Comparison of ENCODE assay signal across 8 cellular contexts in the genomic region with DNA sequence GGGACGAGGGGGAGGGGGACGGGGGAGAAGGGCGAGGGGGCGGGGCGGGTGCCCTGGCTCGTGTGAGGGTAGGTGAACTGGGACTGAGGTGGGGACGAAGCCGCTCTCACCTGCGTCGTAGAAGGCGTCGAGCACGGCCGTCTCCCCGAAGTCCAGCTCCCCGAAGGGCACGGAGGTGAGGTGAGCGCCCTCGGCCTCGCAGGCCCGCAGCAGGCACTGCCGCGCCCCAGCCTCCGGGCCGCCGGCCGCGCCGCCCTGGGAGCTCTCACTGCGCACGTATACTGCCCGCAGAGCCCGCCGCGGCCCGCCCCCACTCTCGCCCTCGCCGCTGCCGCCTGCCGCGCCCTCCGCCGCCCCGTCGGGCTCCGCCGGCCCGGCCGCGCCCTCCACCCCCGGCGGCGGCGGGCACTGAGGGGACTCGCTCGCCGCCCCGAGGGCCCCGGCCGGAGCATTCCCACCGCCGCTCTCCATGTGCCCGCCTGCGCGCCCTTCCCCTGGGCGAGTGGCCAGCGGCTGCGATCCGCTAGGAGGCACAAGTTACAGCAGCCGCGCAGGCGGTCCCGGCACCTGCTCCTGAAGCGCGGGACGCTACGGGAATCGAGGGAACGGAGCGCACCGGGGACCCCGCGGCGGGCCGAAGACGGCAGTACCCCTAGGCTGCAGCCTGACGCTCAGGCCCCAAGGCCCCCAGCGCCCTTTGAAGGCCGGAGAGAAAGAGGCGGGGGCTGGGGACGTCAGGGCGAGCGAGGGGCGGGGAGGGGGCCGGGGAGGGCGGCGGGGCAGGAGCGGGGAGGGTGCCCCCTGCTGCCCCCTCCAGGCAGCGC. TPM values are rescaled to one million over a fixed set of nuclear protein-coding genes. Genes with fewer than 3 reads are reported as not detected.
A peak's percentile ranks its signal among the peaks of the same experiment; 100 is the strongest.
DNase-seq lines count a peak whose midpoint lies in the region; ATAC-seq and TF ChIP-seq lines count a peak whose summit lies in the region.

A gene with protein sequence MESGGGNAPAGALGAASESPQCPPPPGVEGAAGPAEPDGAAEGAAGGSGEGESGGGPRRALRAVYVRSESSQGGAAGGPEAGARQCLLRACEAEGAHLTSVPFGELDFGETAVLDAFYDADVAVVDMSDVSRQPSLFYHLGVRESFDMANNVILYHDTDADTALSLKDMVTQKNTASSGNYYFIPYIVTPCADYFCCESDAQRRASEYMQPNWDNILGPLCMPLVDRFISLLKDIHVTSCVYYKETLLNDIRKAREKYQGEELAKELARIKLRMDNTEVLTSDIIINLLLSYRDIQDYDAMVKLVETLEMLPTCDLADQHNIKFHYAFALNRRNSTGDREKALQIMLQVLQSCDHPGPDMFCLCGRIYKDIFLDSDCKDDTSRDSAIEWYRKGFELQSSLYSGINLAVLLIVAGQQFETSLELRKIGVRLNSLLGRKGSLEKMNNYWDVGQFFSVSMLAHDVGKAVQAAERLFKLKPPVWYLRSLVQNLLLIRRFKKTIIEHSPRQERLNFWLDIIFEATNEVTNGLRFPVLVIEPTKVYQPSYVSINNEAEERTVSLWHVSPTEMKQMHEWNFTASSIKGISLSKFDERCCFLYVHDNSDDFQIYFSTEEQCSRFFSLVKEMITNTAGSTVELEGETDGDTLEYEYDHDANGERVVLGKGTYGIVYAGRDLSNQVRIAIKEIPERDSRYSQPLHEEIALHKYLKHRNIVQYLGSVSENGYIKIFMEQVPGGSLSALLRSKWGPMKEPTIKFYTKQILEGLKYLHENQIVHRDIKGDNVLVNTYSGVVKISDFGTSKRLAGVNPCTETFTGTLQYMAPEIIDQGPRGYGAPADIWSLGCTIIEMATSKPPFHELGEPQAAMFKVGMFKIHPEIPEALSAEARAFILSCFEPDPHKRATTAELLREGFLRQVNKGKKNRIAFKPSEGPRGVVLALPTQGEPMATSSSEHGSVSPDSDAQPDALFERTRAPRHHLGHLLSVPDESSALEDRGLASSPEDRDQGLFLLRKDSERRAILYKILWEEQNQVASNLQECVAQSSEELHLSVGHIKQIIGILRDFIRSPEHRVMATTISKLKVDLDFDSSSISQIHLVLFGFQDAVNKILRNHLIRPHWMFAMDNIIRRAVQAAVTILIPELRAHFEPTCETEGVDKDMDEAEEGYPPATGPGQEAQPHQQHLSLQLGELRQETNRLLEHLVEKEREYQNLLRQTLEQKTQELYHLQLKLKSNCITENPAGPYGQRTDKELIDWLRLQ (N-terminal part only) (minus strand): TSS at position 718 of the 824 bp plus-strand sequence. CDS start 247 bp downstream, at position 471.

- no peak within 1 kb of the TSS for H3K9ac ChIP-seq in smooth muscle cell (ENCODE audit: low read depth)

- H3K79me2 ChIP-seq in smooth muscle cell (ENCODE audit: low read depth) = no peaks in the 10 kb centered on the region

- no peak within 1 kb of the TSS for H2AFZ ChIP-seq in smooth muscle cell (ENCODE audit: low read depth)

- no peak for TF ChIP-seq CTCF in smooth muscle cell (IDR thresholded peaks at IDR 0.05; ENCODE audit: borderline replicate concordance, insufficient read depth, poor library complexity, severe bottlenecking)

- no peaks in the 10 kb centered on the region for H3K36me3 ChIP-seq in smooth muscle cell (ENCODE audit: low read depth)

- DNase-seq in NCI-H1417 (lab: John Stamatoyannopoulos, UW) (peak in 2 of 3 experiments; percentile 19 to 30), NCI-H1417 treated with DMSO at 0.1 percent for 48 hours (lab: John Stamatoyannopoulos, UW) (no peak), right cardiac atrium (peak; percentile 30 to 69 (median 69)), smooth muscle cell (lab: John Stamatoyannopoulos, UW; ENCODE audit: unreplicated experiment) (no peak)
- DNase-seq in Jurkat, Clone E6-1 (ENCODE audit: low read depth, low spot score) = no peak
- peak; percentile 29 for DNase-seq in activated T-cell treated with anti-CD3 and anti-CD28 coated beads, Interleukin-2, amount 50 U/mL, for 1 hour

- H3K9me3 ChIP-seq in right cardiac atrium (ENCODE audit: control insufficient read depth, low read length) = no peaks in the 10 kb centered on the region
- H3K9me3 ChIP-seq in smooth muscle cell (replicated peaks; ENCODE audit: low read depth) = no peaks in the 10 kb centered on the region

- ATAC-seq in right cardiac atrium = peak in 1 of 2 donors; percentile 47
- ATAC-seq in HG02938 (IDR thresholded peaks at IDR 0.05; ENCODE audit: unreplicated experiment) = no peak
- ATAC-seq in HG02840 (IDR thresholded peaks at IDR 0.05; ENCODE audit: low FRiP score, unreplicated experiment) = no peak

- H3K4me3 ChIP-seq in Jurkat, Clone E6-1 (ENCODE audit: low read length) = peak within 1 kb of the TSS; percentile 40
- H3K4me3 ChIP-seq in right cardiac atrium (ENCODE audit: low read length) (peak within 1 kb of the TSS; percentile 52), smooth muscle cell (peak within 1 kb of the TSS; percentile 18)

- intact Hi-C loops in right cardiac atrium (cut with DNase I) = no loop called here

- H3K27me3 ChIP-seq in right cardiac atrium (ENCODE audit: control insufficient read depth, insufficient read depth) (no peaks in the 10 kb centered on the region), smooth muscle cell (ENCODE audit: low read depth) (peaks cover 39% of the 10 kb centered on the region)

- 3% methylated on average over 52 of the region's 100 CpGs for WGBS in right cardiac atrium
- whole genome bisulfite sequencing in smooth muscle cell (ENCODE audit: low lambda C conversion rate) = 42% methylated on average over 20 of the region's 100 CpGs

- no peak within 1 kb of the TSS for H3K27ac ChIP-seq in right cardiac atrium (ENCODE audit: low read length)
- no peak within 1 kb of the TSS for H3K27ac ChIP-seq in smooth muscle cell (ENCODE audit: low read depth)

- H3K4me1 ChIP-seq in right cardiac atrium (ENCODE audit: control insufficient read depth, insufficient read depth, low read length) = peaks cover 2% of the 10 kb centered on the region
- H3K4me1 ChIP-seq in smooth muscle cell (ENCODE audit: low read depth) = no peaks in the 10 kb centered on the region

- H3F3A ChIP-seq in smooth muscle cell (ENCODE audit: low read depth) = no peaks in the 10 kb centered on the region

- H4K20me1 ChIP-seq in smooth muscle cell (ENCODE audit: low read depth) = no peaks in the 10 kb centered on the region

- H3K4me2 ChIP-seq in smooth muscle cell = peak within 1 kb of the TSS; percentile 65

RNA-seq across cellular contexts. Expression of the gene that starts here (rescaled TPM):
- polyA plus RNA-seq in Jurkat, Clone E6-1 (2012; ENCODE audit: insufficient read depth, insufficient read length) = 3.4 TPM
- total RNA-seq in right cardiac atrium (under 1 TPM in 3 of 4 donors, not detected in 1; 0.09 to 0.23 (median 0.17) TPM), smooth muscle cell (0.54 and 1.6 TPM in 2 replicates)
- polyA plus RNA-seq in right cardiac atrium (0.45 TPM), smooth muscle cell (not detected in 2 replicates)

Comparison
In these comparisons a context has a peak if more than half of its experiments do, and no peak if none do; other contexts are left out.
1. DNase-seq: peak in NCI-H1417 (2 of 3) and activated T-cell treated with anti-CD3 and anti-CD28 coated beads, Interleukin-2, amount 50 U/mL, for 1 hour (single experiment); none in NCI-H1417 treated with DMSO at 0.1 percent for 48 hours (single experiment), Jurkat, Clone E6-1 (single experiment) and smooth muscle cell (single experiment).
2. Peak in DNase-seq and H3K4me3 ChIP-seq in right cardiac atrium; RNA of the gene not detected or under 1 TPM.
3. Peak in every context shown above with its lines, with median percentiles within 50 percentile points of each other: H3K4me3 ChIP-seq.